Comparison of ENCODE assay signal across 8 cellular contexts in the genomic region with DNA sequence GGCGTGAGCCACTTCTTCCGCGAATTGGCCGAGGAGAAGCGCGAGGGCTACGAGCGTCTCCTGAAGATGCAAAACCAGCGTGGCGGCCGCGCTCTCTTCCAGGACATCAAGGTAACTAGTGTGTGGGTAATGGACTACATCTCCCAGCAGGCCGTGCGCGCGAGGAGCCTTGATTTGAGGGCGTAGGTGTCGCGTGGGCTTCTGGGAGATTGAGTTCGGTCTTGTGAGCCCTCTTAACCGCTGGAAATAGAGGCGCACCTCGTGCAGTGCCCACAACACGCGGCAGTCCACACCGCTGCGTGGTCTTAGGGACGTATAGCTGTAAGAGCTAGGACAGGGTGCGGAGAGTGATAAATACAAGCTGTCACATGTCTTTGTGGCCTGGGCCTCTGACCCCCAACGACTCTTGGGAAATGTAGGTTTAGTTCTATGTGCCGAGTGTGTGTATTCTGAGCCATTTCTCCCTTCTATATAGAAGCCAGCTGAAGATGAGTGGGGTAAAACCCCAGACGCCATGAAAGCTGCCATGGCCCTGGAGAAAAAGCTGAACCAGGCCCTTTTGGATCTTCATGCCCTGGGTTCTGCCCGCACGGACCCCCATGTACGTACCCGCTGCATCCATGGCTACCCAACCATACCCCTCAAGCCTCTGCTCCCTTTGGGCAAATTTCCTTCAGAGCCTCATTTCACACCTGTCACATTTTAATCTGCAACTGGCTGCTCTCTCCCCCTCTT. TPM values are rescaled to one million over a fixed set of nuclear protein-coding genes. Genes with fewer than 3 reads are reported as not detected.
DNase-seq lines count a peak whose midpoint lies in the region; ATAC-seq and TF ChIP-seq lines count a peak whose summit lies in the region.

No MANE protein-coding gene starts in this region.

- no peaks in the 10 kb centered on the region for H3K27me3 ChIP-seq in HAP-1 (ENCODE audit: low read depth)

- DNase-seq in DMS153 treated with DMSO at 0.1 percent for 48 hours (lab: John Stamatoyannopoulos, UW; ENCODE audit: unreplicated experiment) (peak; percentile 79), HAP-1 (ENCODE audit: low spot score in 2 of 2) (peak; percentile 84 to 93), NCI-H146 (lab: John Stamatoyannopoulos, UW) (peak; percentile 92), amniotic stem cell (lab: John Stamatoyannopoulos, UW) (peak; percentile 74), left cardiac atrium (peak; percentile 92), progenitor cell of endocrine pancreas (ENCODE audit: low spot score, unreplicated experiment) (peak; percentile 77)

- H3K4me1 ChIP-seq in HAP-1 (peaks cover 16% of the 10 kb centered on the region), urinary bladder (ENCODE audit: insufficient read depth) (peaks cover 5% of the 10 kb centered on the region)

- H3K27ac ChIP-seq in urinary bladder (ENCODE audit: low read depth) = peak overlapping the region; percentile 84

- no peaks in the 10 kb centered on the region for H3K27me3 Mint-ChIP-seq in T-helper 1 cell treated with Interleukin-12 subunit alpha and Interleukin-12 subunit beta and Interleukin-4 antibody, amounts not matched to agents 30 μg/mL and 1 μg/mL, for 36 hours (ENCODE audit: low read depth)
- H3K27me3 Mint-ChIP-seq in progenitor cell of endocrine pancreas = no peaks in the 10 kb centered on the region

- in situ Hi-C loops in HAP-1 (cut with MboI; ENCODE audit: low sequenced_read_pairs) = loop anchor here (10.0 kb wide), 1 partner anchor 321 kb away; a partner anchor contains a TSS

- H3K27ac Mint-ChIP-seq in T-helper 1 cell treated with Interleukin-12 subunit alpha and Interleukin-12 subunit beta and Interleukin-4 antibody, amounts not matched to agents 30 μg/mL and 1 μg/mL, for 36 hours = peak overlapping the region; percentile 96
- H3K27ac Mint-ChIP-seq in progenitor cell of endocrine pancreas = peak overlapping the region; percentile 98

- H3K9me3 Mint-ChIP-seq in T-helper 1 cell treated with Interleukin-12 subunit alpha and Interleukin-12 subunit beta and Interleukin-4 antibody, amounts not matched to agents 30 μg/mL and 1 μg/mL, for 36 hours = no peaks in the 10 kb centered on the region
- H3K9me3 Mint-ChIP-seq in progenitor cell of endocrine pancreas (ENCODE audit: low read depth) = no peaks in the 10 kb centered on the region

- peaks cover 36% of the 10 kb centered on the region for H3K36me3 Mint-ChIP-seq in T-helper 1 cell treated with Interleukin-12 subunit alpha and Interleukin-12 subunit beta and Interleukin-4 antibody, amounts not matched to agents 30 μg/mL and 1 μg/mL, for 36 hours (ENCODE audit: low read depth)
- peaks cover 27% of the 10 kb centered on the region for H3K36me3 Mint-ChIP-seq in progenitor cell of endocrine pancreas (ENCODE audit: insufficient read depth)

- no peaks in the 10 kb centered on the region for H3K9me3 ChIP-seq in HAP-1

- H3K4me1 Mint-ChIP-seq in T-helper 1 cell treated with Interleukin-12 subunit alpha and Interleukin-12 subunit beta and Interleukin-4 antibody, amounts not matched to agents 30 μg/mL and 1 μg/mL, for 36 hours (ENCODE audit: low read depth) = peaks cover 40% of the 10 kb centered on the region
- H3K4me1 Mint-ChIP-seq in progenitor cell of endocrine pancreas (ENCODE audit: low read depth) = peaks cover 44% of the 10 kb centered on the region

- H3K36me3 ChIP-seq in HAP-1 (replicated peaks) = peaks cover 55% of the 10 kb centered on the region
- H3K36me3 ChIP-seq in urinary bladder (ENCODE audit: insufficient read depth) = peaks cover 3% of the 10 kb centered on the region

- H3K4me3 Mint-ChIP-seq in T-helper 1 cell treated with Interleukin-12 subunit alpha and Interleukin-12 subunit beta and Interleukin-4 antibody, amounts not matched to agents 30 μg/mL and 1 μg/mL, for 36 hours = peak overlapping the region; percentile 98
- peak overlapping the region; percentile 100 for H3K4me3 Mint-ChIP-seq in progenitor cell of endocrine pancreas (ENCODE audit: low read depth)

- no peak for TF ChIP-seq CTCF in progenitor cell of endocrine pancreas (IDR thresholded peaks at IDR 0.05; ENCODE audit: unreplicated experiment)

- H3K4me3 ChIP-seq in HAP-1 (peak overlapping the region; percentile 91), urinary bladder (ENCODE audit: low read depth, low read length) (peak overlapping the region; percentile 65)

- intact Hi-C loops in left cardiac atrium (cut with DNase I) = loop anchor here (5.0 to 10.0 kb wide), 2 partner anchors 89 to 91 kb away; a partner anchor contains a TSS

- ATAC-seq in left cardiac atrium = peak; percentile 50 to 67

- WGBS in urinary bladder = 10% methylated on average over 36 of the region's 36 CpGs

RNA-seq across cellular contexts. Expression of a gene that starts 0.9 kb away (rescaled TPM):
- total RNA-seq in left cardiac atrium (1,000 to 10,000 TPM; 1,813 to 2,086 TPM), progenitor cell of endocrine pancreas (2,544 and 2,716 TPM in 2 replicates), urinary bladder (1,234 TPM)
- polyA plus RNA-seq in urinary bladder = 4,798 TPM

RNA-seq across cellular contexts. Expression of a gene that starts 11.3 kb away (rescaled TPM):
- 10 to 100 TPM; 28.8 to 36.1 TPM for total RNA-seq in left cardiac atrium
- 141 and 153 TPM in 2 replicates for total RNA-seq in progenitor cell of endocrine pancreas
- 13.1 TPM for total RNA-seq in urinary bladder
- 73.0 TPM for polyA plus RNA-seq in urinary bladder

RNA-seq across cellular contexts. Expression of a gene that starts 27.1 kb away (rescaled TPM):
- 10 to 100 TPM; 66.4 to 95.7 TPM for total RNA-seq in left cardiac atrium
- total RNA-seq in progenitor cell of endocrine pancreas = 57.4 and 65.8 TPM in 2 replicates
- 33.3 TPM for total RNA-seq in urinary bladder
- polyA plus RNA-seq in urinary bladder = 39.5 TPM

RNA-seq across cellular contexts. Expression of a gene that starts 27.7 kb away (rescaled TPM):
- 10 to 100 TPM; 39.3 to 50.0 TPM for total RNA-seq in left cardiac atrium
- 81.5 and 83.0 TPM in 2 replicates for total RNA-seq in progenitor cell of endocrine pancreas
- 61.3 TPM for total RNA-seq in urinary bladder
- polyA plus RNA-seq in urinary bladder = 83.4 TPM

RNA-seq across cellular contexts. Expression of a gene that starts 32.5 kb away (rescaled TPM):
- total RNA-seq in left cardiac atrium (not detected), progenitor cell of endocrine pancreas (1.1 and 1.8 TPM in 2 replicates), urinary bladder (0.37 TPM)
- polyA plus RNA-seq in urinary bladder = 0.75 TPM

Comparison
In these comparisons a context has a peak if more than half of its experiments do, and no peak if none do; other contexts are left out.
1. Peak in every context shown above with its lines: DNase-seq, ATAC-seq, H3K4me3 ChIP-seq and H3K27ac ChIP-seq.